In genomic region chr4:115121351-115122043, GRCh38 we compare ENCODE assay signal across 1 cellular context.
TF ChIP-seq lines count a peak whose summit lies in the region.

No MANE protein-coding gene starts in this region.

TF ChIP-seq in HepG2, 621 proteins besides CTCF, POLR2A, EP300 and RAD21 (continued from another document):
- TF ChIP-seq, protein P1, sequence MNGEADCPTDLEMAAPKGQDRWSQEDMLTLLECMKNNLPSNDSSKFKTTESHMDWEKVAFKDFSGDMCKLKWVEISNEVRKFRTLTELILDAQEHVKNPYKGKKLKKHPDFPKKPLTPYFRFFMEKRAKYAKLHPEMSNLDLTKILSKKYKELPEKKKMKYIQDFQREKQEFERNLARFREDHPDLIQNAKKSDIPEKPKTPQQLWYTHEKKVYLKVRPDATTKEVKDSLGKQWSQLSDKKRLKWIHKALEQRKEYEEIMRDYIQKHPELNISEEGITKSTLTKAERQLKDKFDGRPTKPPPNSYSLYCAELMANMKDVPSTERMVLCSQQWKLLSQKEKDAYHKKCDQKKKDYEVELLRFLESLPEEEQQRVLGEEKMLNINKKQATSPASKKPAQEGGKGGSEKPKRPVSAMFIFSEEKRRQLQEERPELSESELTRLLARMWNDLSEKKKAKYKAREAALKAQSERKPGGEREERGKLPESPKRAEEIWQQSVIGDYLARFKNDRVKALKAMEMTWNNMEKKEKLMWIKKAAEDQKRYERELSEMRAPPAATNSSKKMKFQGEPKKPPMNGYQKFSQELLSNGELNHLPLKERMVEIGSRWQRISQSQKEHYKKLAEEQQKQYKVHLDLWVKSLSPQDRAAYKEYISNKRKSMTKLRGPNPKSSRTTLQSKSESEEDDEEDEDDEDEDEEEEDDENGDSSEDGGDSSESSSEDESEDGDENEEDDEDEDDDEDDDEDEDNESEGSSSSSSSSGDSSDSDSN (CRISPR knock-in tag; IDR thresholded peaks at IDR 0.05) = no peak
- no peak for TF ChIP-seq ZNF674 (CRISPR knock-in tag; IDR thresholded peaks at IDR 0.05; ENCODE audit: low read depth)
- TF ChIP-seq EED (CRISPR knock-in tag; IDR thresholded peaks at IDR 0.05) = no peak
- TF ChIP-seq GTF2F1 (IDR thresholded peaks at IDR 0.05; ENCODE audit: low read length) = no peak
- TF ChIP-seq NR2F6 (IDR thresholded peaks at IDR 0.05) = no peak
- no peak for TF ChIP-seq NR2F6 (CRISPR knock-in tag; IDR thresholded peaks at IDR 0.05)
- TF ChIP-seq, protein P2, sequence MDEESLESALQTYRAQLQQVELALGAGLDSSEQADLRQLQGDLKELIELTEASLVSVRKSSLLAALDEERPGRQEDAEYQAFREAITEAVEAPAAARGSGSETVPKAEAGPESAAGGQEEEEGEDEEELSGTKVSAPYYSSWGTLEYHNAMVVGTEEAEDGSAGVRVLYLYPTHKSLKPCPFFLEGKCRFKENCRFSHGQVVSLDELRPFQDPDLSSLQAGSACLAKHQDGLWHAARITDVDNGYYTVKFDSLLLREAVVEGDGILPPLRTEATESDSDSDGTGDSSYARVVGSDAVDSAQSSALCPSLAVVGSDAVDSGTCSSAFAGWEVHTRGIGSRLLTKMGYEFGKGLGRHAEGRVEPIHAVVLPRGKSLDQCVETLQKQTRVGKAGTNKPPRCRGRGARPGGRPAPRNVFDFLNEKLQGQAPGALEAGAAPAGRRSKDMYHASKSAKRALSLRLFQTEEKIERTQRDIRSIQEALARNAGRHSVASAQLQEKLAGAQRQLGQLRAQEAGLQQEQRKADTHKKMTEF (CRISPR knock-in tag; IDR thresholded peaks at IDR 0.05) = no peak
- TF ChIP-seq ZNF619 (CRISPR knock-in tag; IDR thresholded peaks at IDR 0.05) = no peak
TF ChIP-seq in HepG2: peak in this region for 0.
